9 cellular contexts compared by ENCODE assay signal in genomic region chr1:114154963-114155322, GRCh38. TPM values are rescaled to one million over a fixed set of nuclear protein-coding genes. Genes with fewer than 3 reads are reported as not detected.
A peak's percentile ranks its signal among the peaks of the same experiment; 100 is the strongest.
DNase-seq lines count a peak whose midpoint lies in the region; ATAC-seq and TF ChIP-seq lines count a peak whose summit lies in the region.
"Had no signal": no experiment of that assay in that cellular context is flagged by ENCODE, and none has a peak within 500 bp of the region (broad histone marks: within the 10 kb centered on the region; RNA-seq: fewer than 3 reads in every experiment).

No MANE protein-coding gene starts in this region.

- DNase-seq in NCI-H748 (lab: John Stamatoyannopoulos, UW; ENCODE audit: unreplicated experiment) = peak; percentile 17
- DNase-seq in NCI-H748 treated with DMSO at 0.1 percent for 48 hours (lab: John Stamatoyannopoulos, UW) = no peak
- peak; percentile 51 for DNase-seq in M059J (ENCODE audit: low read depth)
- peak; percentile 82 for DNase-seq in ecto neural progenitor cell (ENCODE audit: low spot score)
- peak; percentile 44 for DNase-seq in neural crest cell (ENCODE audit: low read depth, low spot score)
- DNase-seq in effector CD8-positive, alpha-beta T cell (lab: John Stamatoyannopoulos, UW) = no peak

- H3K27me3 Mint-ChIP-seq in neural crest cell (ENCODE audit: low read depth) = peaks cover 94% of the 10 kb centered on the region

- no peaks in the 10 kb centered on the region for H3K36me3 Mint-ChIP-seq in neural crest cell (ENCODE audit: low read depth)
- H3K36me3 Mint-ChIP-seq: T-cell had no signal

- ATAC-seq in GM21360 (IDR thresholded peaks at IDR 0.05; ENCODE audit: unreplicated experiment) (no peak), HG02938 (IDR thresholded peaks at IDR 0.05; ENCODE audit: unreplicated experiment) (no peak)
- ATAC-seq: T-cell had no signal

- H3K9me3 Mint-ChIP-seq in neural crest cell = no peaks in the 10 kb centered on the region
- H3K9me3 Mint-ChIP-seq: T-cell had no signal

- H3K4me1 Mint-ChIP-seq in neural crest cell = peaks cover 11% of the 10 kb centered on the region

- peak overlapping the region; percentile 74 for H3K4me3 Mint-ChIP-seq in neural crest cell

- H3K27ac Mint-ChIP-seq in neural crest cell (ENCODE audit: unreplicated experiment) = no peak overlapping the region
- H3K27ac Mint-ChIP-seq: T-cell had no signal

- no peak for TF ChIP-seq CTCF in neural crest cell (conservative IDR thresholded peaks at IDR 0.05)

RNA-seq across cellular contexts. Expression of gene SYT6, which starts 1.3 kb away (rescaled TPM):
- not detected in 2 replicates for total RNA-seq in M059J (2014; rRNA removed; shearing (Covaris generic))
- total RNA-seq in neural crest cell = 3.1 and 3.5 TPM in 2 replicates

Comparison
In these comparisons a context has a peak if more than half of its experiments do, and no peak if none do; other contexts are left out.
1. DNase-seq: peak in NCI-H748 (single experiment), M059J (single experiment), ecto neural progenitor cell (single experiment) and neural crest cell (single experiment); none in NCI-H748 treated with DMSO at 0.1 percent for 48 hours (single experiment) and effector CD8-positive, alpha-beta T cell (single experiment).